ENCODE assay signal across 32 cellular contexts in genomic region chr7:94647295-94647694, GRCh38. TPM values are rescaled to one million over a fixed set of nuclear protein-coding genes. Genes with fewer than 3 reads are reported as not detected.
"Had no signal": no experiment of that assay in that cellular context is flagged by ENCODE, and none has a peak within 500 bp of the region (broad histone marks: within the 10 kb centered on the region; RNA-seq: fewer than 3 reads in every experiment).

No MANE protein-coding gene starts in this region.

- H3K36me3 Mint-ChIP-seq: activated CD4-positive, alpha-beta memory T cell treated with anti-CD3 and anti-CD28 coated beads for 36 hours; activated CD8-positive, alpha-beta memory T cell treated with anti-CD3 and anti-CD28 coated beads, Interleukin-2, amount 10 ng/mL, durations not matched to agents 7 days and 5 days; activated naive CD4-positive, alpha-beta T cell treated with anti-CD3 and anti-CD28 coated beads, Interleukin-2, amount 50 U/mL, for 24 hours; activated naive CD8-positive, alpha-beta T cell treated with anti-CD3 and anti-CD28 coated beads for 36 hours had no signal

- H3K27me3 ChIP-seq: adrenal gland, dorsolateral prefrontal cortex had no signal

- H3K9me3 Mint-ChIP-seq: activated B cell treated with CpG ODN at 0.5 μM for 24 hours; activated CD4-positive, alpha-beta memory T cell treated with anti-CD3 and anti-CD28 coated beads for 36 hours; activated naive CD4-positive, alpha-beta T cell treated with anti-CD3 and anti-CD28 coated beads for 36 hours; activated naive CD4-positive, alpha-beta T cell treated with anti-CD3 and anti-CD28 coated beads, Interleukin-2, amount 50 U/mL, for 24 hours; activated naive CD8-positive, alpha-beta T cell treated with anti-CD3 and anti-CD28 coated beads for 36 hours; activated naive CD8-positive, alpha-beta T cell treated with anti-CD3 and anti-CD28 coated beads, Interleukin-2, amount 50 U/mL, for 24 hours; activated T-helper 1 cell treated with anti-CD3 and anti-CD28 coated beads, Interleukin-12 subunit alpha, Interleukin-12 subunit beta, Interleukin-2, Interleukin-4 antibody, amounts not matched to agents 30 ng/mL and 10 ng/mL and 1 ng/mL, durations not matched to agents 14 hours and 24 hours and 36 hours; activated T-helper 2 cell treated with anti-CD3 and anti-CD28 coated beads, Interferon-gamma antibody, Interleukin-2, Interleukin-4, amounts not matched to agents 10 μg/mL and 5 μg/mL and 100 μg/mL, durations not matched to agents 14 hours and 24 hours and 36 hours; brain; central memory CD8-positive, alpha-beta T cell; dendritic cell treated with granulocyte-macrophage colony-stimulating factor and Interleukin-4, amounts not matched to agents 40 ng/mL and 50 ng/mL, for 4 days; endodermal cell had no signal

- H3K27ac Mint-ChIP-seq: activated B cell treated with CpG ODN at 0.5 μM for 24 hours; activated CD4-positive, alpha-beta memory T cell treated with anti-CD3 and anti-CD28 coated beads for 36 hours; activated CD8-positive, alpha-beta memory T cell treated with anti-CD3 and anti-CD28 coated beads, Interleukin-2, amount 10 ng/mL, durations not matched to agents 7 days and 5 days; activated CD8-positive, alpha-beta T cell treated with anti-CD3 and anti-CD28 coated beads, Interleukin-2, amount 10 ng/mL, durations not matched to agents 7 days and 5 days; activated naive CD4-positive, alpha-beta T cell treated with anti-CD3 and anti-CD28 coated beads for 36 hours; activated naive CD4-positive, alpha-beta T cell treated with anti-CD3 and anti-CD28 coated beads, Interleukin-2, amount 50 U/mL, for 24 hours; activated naive CD8-positive, alpha-beta T cell treated with anti-CD3 and anti-CD28 coated beads for 36 hours; activated naive CD8-positive, alpha-beta T cell treated with anti-CD3 and anti-CD28 coated beads, Interleukin-2, amount 50 U/mL, for 24 hours; activated T-helper 1 cell treated with anti-CD3 and anti-CD28 coated beads, Interleukin-12 subunit alpha, Interleukin-12 subunit beta, Interleukin-2, Interleukin-4 antibody, amounts not matched to agents 30 ng/mL and 10 ng/mL and 1 ng/mL, durations not matched to agents 14 hours and 24 hours and 36 hours; activated T-helper 2 cell treated with anti-CD3 and anti-CD28 coated beads, Interferon-gamma antibody, Interleukin-2, Interleukin-4, amounts not matched to agents 10 μg/mL and 5 μg/mL and 100 μg/mL, durations not matched to agents 14 hours and 24 hours and 36 hours; dendritic cell treated with granulocyte-macrophage colony-stimulating factor and Interleukin-4, amounts not matched to agents 40 ng/mL and 50 ng/mL, for 4 days; endodermal cell had no signal

- H3K36me3 ChIP-seq: adrenal gland, heart left ventricle had no signal

- H3K9me3 ChIP-seq: adrenal gland, heart left ventricle had no signal

- H3K27ac ChIP-seq: adrenal gland, coronary artery, dorsolateral prefrontal cortex, heart left ventricle, VCaP had no signal

- H3K4me3 Mint-ChIP-seq: activated B cell treated with CpG ODN at 0.5 μM for 24 hours; activated CD4-positive, alpha-beta memory T cell treated with anti-CD3 and anti-CD28 coated beads for 36 hours; activated CD8-positive, alpha-beta memory T cell treated with anti-CD3 and anti-CD28 coated beads, Interleukin-2, amount 10 ng/mL, durations not matched to agents 7 days and 5 days; activated CD8-positive, alpha-beta T cell treated with anti-CD3 and anti-CD28 coated beads, Interleukin-2, amount 10 ng/mL, durations not matched to agents 7 days and 5 days; activated naive CD4-positive, alpha-beta T cell treated with anti-CD3 and anti-CD28 coated beads for 36 hours; activated naive CD4-positive, alpha-beta T cell treated with anti-CD3 and anti-CD28 coated beads, Interleukin-2, amount 50 U/mL, for 24 hours; activated naive CD8-positive, alpha-beta T cell treated with anti-CD3 and anti-CD28 coated beads for 36 hours; activated naive CD8-positive, alpha-beta T cell treated with anti-CD3 and anti-CD28 coated beads, Interleukin-2, amount 50 U/mL, for 24 hours; activated T-helper 1 cell treated with anti-CD3 and anti-CD28 coated beads, Interleukin-12 subunit alpha, Interleukin-12 subunit beta, Interleukin-2, Interleukin-4 antibody, amounts not matched to agents 30 ng/mL and 10 ng/mL and 1 ng/mL, durations not matched to agents 14 hours and 24 hours and 36 hours; central memory CD8-positive, alpha-beta T cell; dendritic cell treated with granulocyte-macrophage colony-stimulating factor and Interleukin-4, amounts not matched to agents 40 ng/mL and 50 ng/mL, for 4 days; endodermal cell had no signal

- ATAC-seq: activated CD4-positive, CD25-positive, alpha-beta regulatory T cell treated with anti-CD3 and anti-CD28 coated beads, Interleukin-2, amount 50 U/mL, for 24 hours; activated CD8-positive, alpha-beta memory T cell treated with anti-CD3 and anti-CD28 coated beads, Interleukin-2, amount 10 ng/mL, durations not matched to agents 7 days and 5 days; activated CD8-positive, alpha-beta T cell treated with anti-CD3 and anti-CD28 coated beads, Interleukin-2, amount 10 ng/mL, durations not matched to agents 7 days and 5 days; activated naive CD8-positive, alpha-beta T cell treated with anti-CD3 and anti-CD28 coated beads, Interleukin-2, amount 50 U/mL, for 24 hours; esophagus mucosa; heart left ventricle had no signal

- DNase-seq: activated B cell treated with CpG ODN at 0.5 μM for 24 hours; activated CD4-positive, alpha-beta memory T cell treated with anti-CD3 and anti-CD28 coated beads for 36 hours; activated CD4-positive, alpha-beta T cell treated with anti-CD3 and anti-CD28 coated beads for 48 hours; activated CD4-positive, alpha-beta T cell treated with anti-CD3 and anti-CD28 coated beads, Interleukin-2, amount 50 U/mL, for 1 hour; activated CD8-positive, alpha-beta memory T cell treated with anti-CD3 and anti-CD28 coated beads, Interleukin-2, amount 10 ng/mL, durations not matched to agents 7 days and 5 days; activated CD8-positive, alpha-beta memory T cell treated with anti-CD3 and anti-CD28 coated beads, Interleukin-2, amount 50 U/mL, for 4 hours; activated CD8-positive, alpha-beta T cell treated with anti-CD3 and anti-CD28 coated beads, Interleukin-2, amount 10 ng/mL, durations not matched to agents 7 days and 5 days; activated effector memory CD4-positive, alpha-beta T cell treated with anti-CD3 and anti-CD28 coated beads, Interleukin-2, amount 50 U/mL, for 16 hours; activated naive CD4-positive, alpha-beta T cell treated with anti-CD3 and anti-CD28 coated beads for 36 hours; activated naive CD8-positive, alpha-beta T cell treated with anti-CD3 and anti-CD28 coated beads for 36 hours; activated naive CD8-positive, alpha-beta T cell treated with anti-CD3 and anti-CD28 coated beads, Interleukin-2, amount 50 U/mL, for 24 hours; activated T-cell treated with anti-CD3 and anti-CD28 coated beads, Interleukin-2, amount 50 U/mL, for 1 hour; activated T-cell treated with anti-CD3 and anti-CD28 coated beads, Interleukin-2, amount 50 U/mL, for 48 hours; adrenal gland; amygdala; aorta; dorsolateral prefrontal cortex; effector memory CD4-positive, alpha-beta T cell; endodermal cell; foreskin fibroblast; heart left ventricle; T-helper 2 cell had no signal

- H3K4me1 Mint-ChIP-seq: activated B cell treated with CpG ODN at 0.5 μM for 24 hours; activated CD8-positive, alpha-beta memory T cell treated with anti-CD3 and anti-CD28 coated beads, Interleukin-2, amount 10 ng/mL, durations not matched to agents 7 days and 5 days; activated naive CD4-positive, alpha-beta T cell treated with anti-CD3 and anti-CD28 coated beads, Interleukin-2, amount 50 U/mL, for 24 hours; central memory CD8-positive, alpha-beta T cell had no signal

- H3K4me3 ChIP-seq: adrenal gland, coronary artery, dorsolateral prefrontal cortex, heart left ventricle had no signal

RNA-seq across cellular contexts. Expression of gene SGCE, which starts 8.6 kb away (rescaled TPM):
- total RNA-seq: activated CD8-positive, alpha-beta T cell treated with anti-CD3 and anti-CD28 coated beads, Interleukin-2, amount 10 ng/mL, durations not matched to agents 7 days and 5 days; activated T-helper 1 cell treated with anti-CD3 and anti-CD28 coated beads, Interleukin-12 subunit alpha, Interleukin-12 subunit beta, Interleukin-2, Interleukin-4 antibody, amounts not matched to agents 30 ng/mL and 10 ng/mL and 1 ng/mL, durations not matched to agents 14 hours and 24 hours and 36 hours had no signal
